21 cellular contexts compared by ENCODE assay signal in genomic region chr17:44925731-44926697, GRCh38. TPM values are rescaled to one million over a fixed set of nuclear protein-coding genes. Genes with fewer than 3 reads are reported as not detected.
DNase-seq lines count a peak whose midpoint lies in the region; ATAC-seq and TF ChIP-seq lines count a peak whose summit lies in the region.
"Had no signal": no experiment of that assay in that cellular context is flagged by ENCODE, and none has a peak within 500 bp of the region (broad histone marks: within the 10 kb centered on the region; RNA-seq: fewer than 3 reads in every experiment).

No MANE protein-coding gene starts in this region.

- no TSS peak for BruUV-seq in Panc1 (replicated peaks; lab: Mats Ljungman, UMichigan)

- no peak overlapping the region for H3K9ac ChIP-seq in endodermal cell (ENCODE audit: extremely low read depth, low read length, poor library complexity, severe bottlenecking)
- H3K9ac ChIP-seq: GM23248 had no signal

- intact Hi-C loops in Panc1 (cut with micrococcal nuclease; ENCODE audit: unreplicated experiment) (no loop called here), spleen (cut with DNase I; ENCODE audit: low total_unique reads) (no loop called here)

- WGBS in endodermal cell (ENCODE audit: insufficient coverage in 1 of 2, insufficient read length in 1 of 2), 2 experiments: 96 to 98% methylated on average over 13 to 18 of the region's 18 CpGs
- WGBS in spleen, 5 donors: 93 to 97% (median 96%) methylated on average over 17 to 18 of the region's 18 CpGs
- WGBS in gastroesophageal sphincter (ENCODE audit: low coverage in 1 of 2), 2 donors: 79 to 85% methylated on average over 4 to 7 of the region's 18 CpGs

- CTCF ChIA-PET in Panc1 (lab: Charles Lee): no interaction called here

- no peak for ATAC-seq in activated naive CD8-positive, alpha-beta T cell treated with anti-CD3 and anti-CD28 coated beads, Interleukin-2, amount 10 ng/mL, durations not matched to agents 7 days and 5 days (ENCODE audit: low read depth)
- peak; percentile 3; the same call in 1 of the 2 replicates for ATAC-seq in Panc1
- ATAC-seq in gastroesophageal sphincter: no peak
- no peak for ATAC-seq in GM21367 (IDR thresholded peaks at IDR 0.05; ENCODE audit: unreplicated experiment)
- ATAC-seq: PC-3 had no signal

- H3K36me3 Mint-ChIP-seq in activated naive CD8-positive, alpha-beta T cell treated with anti-CD3 and anti-CD28 coated beads, Interleukin-2, amount 10 ng/mL, durations not matched to agents 7 days and 5 days: peaks cover 22% of the 10 kb centered on the region
- H3K36me3 Mint-ChIP-seq in activated naive CD8-positive, alpha-beta T cell treated with anti-CD3 and anti-CD28 coated beads for 36 hours: peaks cover 28% of the 10 kb centered on the region
- H3K36me3 Mint-ChIP-seq in endodermal cell (ENCODE audit: low read depth): peaks cover 40% of the 10 kb centered on the region

- no peak overlapping the region for H3K4me3 Mint-ChIP-seq in activated naive CD8-positive, alpha-beta T cell treated with anti-CD3 and anti-CD28 coated beads, Interleukin-2, amount 10 ng/mL, durations not matched to agents 7 days and 5 days
- no peak overlapping the region for H3K4me3 Mint-ChIP-seq in activated naive CD8-positive, alpha-beta T cell treated with anti-CD3 and anti-CD28 coated beads for 36 hours
- H3K4me3 Mint-ChIP-seq in endodermal cell: no peak overlapping the region

- H3K9me3 Mint-ChIP-seq in activated naive CD8-positive, alpha-beta T cell treated with anti-CD3 and anti-CD28 coated beads, Interleukin-2, amount 10 ng/mL, durations not matched to agents 7 days and 5 days: no peaks in the 10 kb centered on the region
- no peaks in the 10 kb centered on the region for H3K9me3 Mint-ChIP-seq in activated naive CD8-positive, alpha-beta T cell treated with anti-CD3 and anti-CD28 coated beads for 36 hours
- H3K9me3 Mint-ChIP-seq in endodermal cell: no peaks in the 10 kb centered on the region

- H3K27me3 ChIP-seq in Panc1 (ENCODE audit: control insufficient read depth, insufficient read depth, low read length) (no peaks in the 10 kb centered on the region), endodermal cell (ENCODE audit: control insufficient read depth, insufficient read depth, low read length, poor library complexity, severe bottlenecking) (no peaks in the 10 kb centered on the region), spleen (replicated peaks in 1 of 7) (peaks cover 0 to 23% (median 0%) of the 10 kb centered on the region in 7 donors), WERI-Rb-1 (ENCODE audit: insufficient read depth, low read depth, severe bottlenecking) (no peaks in the 10 kb centered on the region), gastroesophageal sphincter (no peaks in the 10 kb centered on the region)

- H3K27ac Mint-ChIP-seq in activated naive CD8-positive, alpha-beta T cell treated with anti-CD3 and anti-CD28 coated beads, Interleukin-2, amount 10 ng/mL, durations not matched to agents 7 days and 5 days: peak overlapping the region; percentile 60
- no peak overlapping the region for H3K27ac Mint-ChIP-seq in activated naive CD8-positive, alpha-beta T cell treated with anti-CD3 and anti-CD28 coated beads for 36 hours
- H3K27ac Mint-ChIP-seq in endodermal cell: no peak overlapping the region

- TF ChIP-seq CTCF in Panc1 (IDR thresholded peaks at IDR 0.05) (no peak), endodermal cell (conservative IDR thresholded peaks at IDR 0.05) (no peak), spleen (IDR thresholded peaks at IDR 0.05 in 8 of 11, conservative IDR thresholded peaks at IDR 0.05 in 3 of 11) (no peak), WERI-Rb-1 (IDR thresholded peaks at IDR 0.05; ENCODE audit: low read depth, low read length) (no peak), gastroesophageal sphincter (IDR thresholded peaks at IDR 0.05) (no peak)

- in situ Hi-C loops in Panc1 (cut with HindIII; ENCODE audit: low pct_unique_long_range_greater_than_20kb, low sequenced_read_pairs): no loop called here

- H3K36me3 ChIP-seq in Panc1 (ENCODE audit: control insufficient read depth, insufficient read depth, low read length) (peaks cover 2% of the 10 kb centered on the region; the same call in 1 of the 2 replicates), endodermal cell (ENCODE audit: control insufficient read depth, insufficient read depth, low read length) (peaks cover 42% of the 10 kb centered on the region), spleen (peaks cover 0 to 57% (median 0%) of the 10 kb centered on the region in 6 donors), WERI-Rb-1 (peaks cover 62% of the 10 kb centered on the region), gastroesophageal sphincter (no peaks in the 10 kb centered on the region)

- H3K4me1 ChIP-seq in Panc1 (ENCODE audit: control insufficient read depth, insufficient read depth, low read length): no peaks in the 10 kb centered on the region
- no peaks in the 10 kb centered on the region for H3K4me1 ChIP-seq in endodermal cell (ENCODE audit: control insufficient read depth, insufficient read depth, low read length)
- H3K4me1 ChIP-seq in spleen: peaks cover 0 to under 1% (median 0%) of the 10 kb centered on the region in 6 donors
- no peaks in the 10 kb centered on the region for H3K4me1 ChIP-seq in gastroesophageal sphincter

- H3K27ac ChIP-seq in Panc1 (ENCODE audit: low read length) (no peak overlapping the region), endodermal cell (ENCODE audit: low read depth, low read length) (no peak overlapping the region), spleen (no peak overlapping the region), WERI-Rb-1 (no peak overlapping the region), gastroesophageal sphincter (no peak overlapping the region)
- H3K27ac ChIP-seq: GM23248, SK-N-MC had no signal

- TF ChIP-seq POLR2A in spleen (IDR thresholded peaks at IDR 0.05): no peak
- TF ChIP-seq POLR2A in gastroesophageal sphincter (IDR thresholded peaks at IDR 0.05): no peak

- peaks cover 2% of the 10 kb centered on the region for H3K4me1 Mint-ChIP-seq in activated naive CD8-positive, alpha-beta T cell treated with anti-CD3 and anti-CD28 coated beads, Interleukin-2, amount 10 ng/mL, durations not matched to agents 7 days and 5 days
- no peaks in the 10 kb centered on the region for H3K4me1 Mint-ChIP-seq in activated naive CD8-positive, alpha-beta T cell treated with anti-CD3 and anti-CD28 coated beads for 36 hours
- H3K4me1 Mint-ChIP-seq in endodermal cell: peaks cover 5% of the 10 kb centered on the region

- H3K9me3 ChIP-seq in Panc1 (ENCODE audit: control insufficient read depth, insufficient read depth, low read depth, low read length): no peaks in the 10 kb centered on the region
- H3K9me3 ChIP-seq in endodermal cell (ENCODE audit: control insufficient read depth, low read length): no peaks in the 10 kb centered on the region
- no peaks in the 10 kb centered on the region for H3K9me3 ChIP-seq in spleen
- H3K9me3 ChIP-seq in WERI-Rb-1 (ENCODE audit: severe bottlenecking): no peaks in the 10 kb centered on the region
- no peaks in the 10 kb centered on the region for H3K9me3 ChIP-seq in gastroesophageal sphincter

- H3K27me3 Mint-ChIP-seq in activated naive CD8-positive, alpha-beta T cell treated with anti-CD3 and anti-CD28 coated beads, Interleukin-2, amount 10 ng/mL, durations not matched to agents 7 days and 5 days: peaks cover 15% of the 10 kb centered on the region
- peaks cover 15% of the 10 kb centered on the region for H3K27me3 Mint-ChIP-seq in activated naive CD8-positive, alpha-beta T cell treated with anti-CD3 and anti-CD28 coated beads for 36 hours
- peaks cover 4% of the 10 kb centered on the region for H3K27me3 Mint-ChIP-seq in endodermal cell (ENCODE audit: insufficient read depth)

- POLR2A ChIA-PET in activated naive CD8-positive, alpha-beta T cell treated with anti-CD3 and anti-CD28 coated beads, Interleukin-2, amount 10 ng/mL, durations not matched to agents 7 days and 5 days (lab: Charles Lee): interaction anchor here (0.6 to 1.6 kb wide), 2 partner anchors 18 to 21 kb away, joined by 3 to 4 read pairs; partner anchors contain the start of gene KIF18B
- POLR2A ChIA-PET in Panc1 (lab: Charles Lee): no interaction called here

- no peak for DNase-seq in activated naive CD8-positive, alpha-beta T cell treated with anti-CD3 and anti-CD28 coated beads, Interleukin-2, amount 10 ng/mL, durations not matched to agents 7 days and 5 days
- no peak for DNase-seq in activated naive CD8-positive, alpha-beta T cell treated with anti-CD3 and anti-CD28 coated beads for 36 hours
- no peak for DNase-seq in Panc1 (ENCODE audit: low read depth, low spot score)
- peak; percentile 47 for DNase-seq in endodermal cell
- DNase-seq in spleen: peak; percentile 41
- DNase-seq in WERI-Rb-1: no peak
- DNase-seq: ACHN, AML-193, COR-L47, GF-D8, GM23248, NCI-H1048, NCI-H146, NCI-H2081, NCI-H510A, NCI-H774, PC-3 had no signal

- TF ChIP-seq EP300 in gastroesophageal sphincter (IDR thresholded peaks at IDR 0.05): no peak

- H3K4me3 ChIP-seq in Panc1 (ENCODE audit: low read depth in 2 of 2, low read length in 2 of 2) (no peak overlapping the region), endodermal cell (ENCODE audit: low read length) (no peak overlapping the region), spleen (no peak overlapping the region), WERI-Rb-1 (ENCODE audit: low read depth, low read length) (no peak overlapping the region), gastroesophageal sphincter (no peak overlapping the region)
- H3K4me3 ChIP-seq: GM23248, SK-N-MC had no signal

RNA-seq across cellular contexts. Expression of gene GFAP, which starts 10.7 kb away (rescaled TPM):
- total RNA-seq in activated naive CD8-positive, alpha-beta T cell treated with anti-CD3 and anti-CD28 coated beads, Interleukin-2, amount 10 ng/mL, durations not matched to agents 7 days and 5 days: not detected
- not detected for total RNA-seq in activated naive CD8-positive, alpha-beta T cell treated with anti-CD3 and anti-CD28 coated beads for 36 hours
- total RNA-seq in Panc1 (2021; ENCODE audit: unreplicated experiment): not detected
- 0.79 TPM for polyA plus RNA-seq in Panc1 (2012; ENCODE audit: insufficient read length)
- total RNA-seq in endodermal cell: under 1 TPM in 1 of 2 donors, not detected in 1; 0.35 TPM
- polyA plus RNA-seq in endodermal cell (2013, experiment 1 of 2): 0.11 TPM
- 0.83 TPM for polyA plus RNA-seq in endodermal cell (2013, experiment 2 of 2)
- total RNA-seq in spleen: 1 to 10 TPM in 1 of 7 donors, under 1 TPM in 2, not detected in 4; 0.41 to 1.7 (median 0.54) TPM
- under 1 TPM in 2 of 3 donors, not detected in 1; 0.32 to 0.61 TPM for polyA plus RNA-seq in spleen
- total RNA-seq in gastroesophageal sphincter: 1 to 10 TPM in 2 of 4 donors, under 1 TPM in 1, not detected in 1; 0.77 to 3.8 (median 1.1) TPM
- total RNA-seq: GM23248, MCF 10A had no signal

RNA-seq across cellular contexts. Expression of gene KIF18B, which starts 21.6 kb away (rescaled TPM):
- total RNA-seq in activated naive CD8-positive, alpha-beta T cell treated with anti-CD3 and anti-CD28 coated beads, Interleukin-2, amount 10 ng/mL, durations not matched to agents 7 days and 5 days: 10 to 100 TPM; 66.7 to 70.5 TPM
- total RNA-seq in activated naive CD8-positive, alpha-beta T cell treated with anti-CD3 and anti-CD28 coated beads for 36 hours: 10 to 100 TPM; 36.7 to 37.1 TPM
- 31.3 TPM for total RNA-seq in Panc1 (2021; ENCODE audit: unreplicated experiment)
- 12.2 TPM for polyA plus RNA-seq in Panc1 (2012; ENCODE audit: insufficient read length)
- 10 to 100 TPM; 43.5 to 64.7 TPM for total RNA-seq in endodermal cell
- polyA plus RNA-seq in endodermal cell (2013, experiment 1 of 2): 45.3 TPM
- polyA plus RNA-seq in endodermal cell (2013, experiment 2 of 2): 46.4 TPM
- 1 to 10 TPM; 1.1 to 5.8 (median 4.4) TPM for total RNA-seq in spleen
- 1 to 10 TPM in 2 of 3 donors, under 1 TPM in 1; 0.26 to 1.5 (median 1.2) TPM for polyA plus RNA-seq in spleen
- total RNA-seq in gastroesophageal sphincter: under 1 TPM in 3 of 4 donors, not detected in 1; 0.08 to 0.35 (median 0.27) TPM

RNA-seq across cellular contexts. Expression of gene EFTUD2, which starts 26.8 kb away (rescaled TPM):
- total RNA-seq in activated naive CD8-positive, alpha-beta T cell treated with anti-CD3 and anti-CD28 coated beads, Interleukin-2, amount 10 ng/mL, durations not matched to agents 7 days and 5 days: 100 to 1,000 TPM; 109 to 112 TPM
- total RNA-seq in activated naive CD8-positive, alpha-beta T cell treated with anti-CD3 and anti-CD28 coated beads for 36 hours: 100 to 1,000 TPM; 258 TPM
- total RNA-seq in Panc1 (2021; ENCODE audit: unreplicated experiment) (98.0 TPM), endodermal cell (100 to 1,000 TPM; 145 to 171 TPM), spleen (100 to 1,000 TPM in 6 of 7 donors, 10 to 100 TPM in 1; 77.4 to 140 (median 104) TPM), gastroesophageal sphincter (10 to 100 TPM; 45.1 to 71.2 (median 57.8) TPM)
- 63.8 TPM for polyA plus RNA-seq in Panc1 (2012; ENCODE audit: insufficient read length)
- polyA plus RNA-seq in endodermal cell (2013, experiment 1 of 2): 114 TPM
- polyA plus RNA-seq in endodermal cell (2013, experiment 2 of 2): 101 TPM
- polyA plus RNA-seq in spleen: 10 to 100 TPM; 39.0 to 44.0 (median 43.6) TPM

RNA-seq across cellular contexts. Expression of gene C1QL1, which starts 42.1 kb away (rescaled TPM):
- not detected for total RNA-seq in activated naive CD8-positive, alpha-beta T cell treated with anti-CD3 and anti-CD28 coated beads, Interleukin-2, amount 10 ng/mL, durations not matched to agents 7 days and 5 days
- not detected for total RNA-seq in activated naive CD8-positive, alpha-beta T cell treated with anti-CD3 and anti-CD28 coated beads for 36 hours
- total RNA-seq in Panc1 (2021; ENCODE audit: unreplicated experiment) (9.5 TPM), endodermal cell (1 to 10 TPM; 1.4 to 2.7 TPM), spleen (under 1 TPM in 1 of 7 donors, not detected in 6; 0.20 TPM), gastroesophageal sphincter (1 to 10 TPM; 4.1 to 7.1 (median 5.0) TPM)
- 18.2 TPM for polyA plus RNA-seq in Panc1 (2012; ENCODE audit: insufficient read length)
- 13.9 TPM for polyA plus RNA-seq in endodermal cell (2013, experiment 1 of 2)
- 12.4 TPM for polyA plus RNA-seq in endodermal cell (2013, experiment 2 of 2)
- polyA plus RNA-seq in spleen: under 1 TPM in 1 of 3 donors, not detected in 2; 0.38 TPM

Comparison
In these comparisons a context has a peak if more than half of its experiments do, and no peak if none do; other contexts are left out.
1. DNase-seq: peak in endodermal cell (single experiment) and spleen (single experiment); none in activated naive CD8-positive, alpha-beta T cell treated with anti-CD3 and anti-CD28 coated beads, Interleukin-2, amount 10 ng/mL, durations not matched to agents 7 days and 5 days (single experiment), activated naive CD8-positive, alpha-beta T cell treated with anti-CD3 and anti-CD28 coated beads for 36 hours (single experiment), Panc1 (single experiment) and WERI-Rb-1 (single experiment).